19 cellular contexts compared by ENCODE assay signal in the genomic region with DNA sequence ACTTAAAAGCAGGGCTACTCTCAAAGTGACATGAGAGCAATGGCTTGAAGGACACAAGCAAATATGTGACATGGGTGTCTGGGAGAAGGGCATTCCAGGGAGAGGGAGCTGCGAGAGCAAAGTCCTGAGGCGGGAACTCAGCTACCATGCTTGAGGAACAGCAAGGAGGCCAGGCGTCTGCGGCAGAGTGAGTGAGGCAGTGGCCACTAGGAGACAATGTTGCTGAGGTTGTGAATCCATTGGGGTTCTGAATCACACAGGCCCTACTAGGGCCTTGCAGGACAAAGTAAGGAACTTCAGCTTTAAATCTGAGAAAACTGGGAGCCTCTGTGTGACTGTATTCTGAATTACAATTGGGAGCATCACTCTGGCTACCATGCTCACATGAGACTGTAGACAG.
A peak's percentile ranks its signal among the peaks of the same experiment; 100 is the strongest.
DNase-seq lines count a peak whose midpoint lies in the region; ATAC-seq, FAIRE-seq and TF ChIP-seq lines count a peak whose summit lies in the region.
"Had no signal": no experiment of that assay in that cellular context is flagged by ENCODE, and none has a peak within 500 bp of the region (broad histone marks: within the 10 kb centered on the region; RNA-seq: fewer than 3 reads in every experiment).

No MANE protein-coding gene starts in this region.

- TF ChIP-seq CTCF in cardiac muscle cell (IDR thresholded peaks at IDR 0.05; ENCODE audit: low read depth, low read length) (peak; percentile 7), heart left ventricle (IDR thresholded peaks at IDR 0.05) (no peak), GM12878 (IDR thresholded peaks at IDR 0.05 in 2 of 3, conservative IDR thresholded peaks at IDR 0.05 in 1 of 3; ENCODE audit: control insufficient read depth in 2 of 3, extremely low read depth in 1 of 3, insufficient read depth in 1 of 3, low read depth in 3 of 3, low read length in 3 of 3) (no peak), Peyer's patch (IDR thresholded peaks at IDR 0.05) (no peak)

- H3K4me1 ChIP-seq in cardiac muscle cell (ENCODE audit: low read depth) (peaks cover 4% of the 10 kb centered on the region), heart left ventricle (no peaks in the 10 kb centered on the region), GM12878 (ENCODE audit: control insufficient read depth, insufficient read depth, low read length) (no peaks in the 10 kb centered on the region), Peyer's patch (no peaks in the 10 kb centered on the region)
- H3K4me1 ChIP-seq: suprapubic skin had no signal

- BruUV-seq in GM12878 (replicated peaks; lab: Mats Ljungman, UMichigan), result no TSS peak

- no peak for FAIRE-seq in GM12878 (lab: Jason Lieb, UNC)
- FAIRE-seq: GM12892 had no signal

- H4K20me1 ChIP-seq in GM12878 (ENCODE audit: control insufficient read depth, insufficient read depth), result no peaks in the 10 kb centered on the region

- POLR2A ChIA-PET in GM12878 (lab: Charles Lee), result no interaction called here

- DNase-seq in cardiac muscle cell (ENCODE audit: low read depth in 1 of 2, low spot score in 1 of 2) (no peak), heart left ventricle (no peak), GM12878 (ENCODE audit: low read depth, low spot score) (no peak), iPS-NIHi11 (ENCODE audit: low spot score) (peak; percentile 37), Peyer's patch (no peak), germinal center (ENCODE audit: low spot score) (no peak)
- no peak for DNase-seq in stimulated activated CD4-positive, alpha-beta T cell treated with anti-CD3 and anti-CD28 coated beads, Interleukin-15, amount 100 ng/mL, for 24 hours
- DNase-seq: activated CD8-positive, alpha-beta T cell treated with anti-CD3 and anti-CD28 coated beads, Interleukin-2, amount 10 ng/mL, durations not matched to agents 7 days and 5 days; activated effector memory CD4-positive, alpha-beta T cell treated with Interleukin-2 at 50 U/mL for 16 hours; anterior cingulate cortex; CD4-positive, alpha-beta T cell; foreskin fibroblast; KG1; NCI-H1417; stimulated activated CD4-positive, alpha-beta T cell treated with anti-CD3 and anti-CD28 coated beads, Interleukin-12 subunit alpha, Interleukin-12 subunit beta, amount 100 ng/mL, for 4 hours had no signal

- TF ChIP-seq POLR2A in heart left ventricle (IDR thresholded peaks at IDR 0.05), result no peak
- TF ChIP-seq POLR2A in GM12878 (IDR thresholded peaks at IDR 0.05; ENCODE audit: low read depth, low read length), result no peak
- no peak for TF ChIP-seq POLR2A in Peyer's patch (IDR thresholded peaks at IDR 0.05)

- SMC1A ChIA-PET in GM12878 (lab: Charles Lee; ENCODE audit: uncharacterized antibody, unreplicated experiment), result interaction anchor here (0.7 to 5.7 kb wide), 11 partner anchors 10 to 165 kb away, joined by 3 to 25 read pairs (median 5); a partner anchor contains a TSS

- H3K4me3 ChIP-seq in cardiac muscle cell (no peak overlapping the region), heart left ventricle (no peak overlapping the region), GM12878 (no peak overlapping the region), Peyer's patch (no peak overlapping the region)
- H3K4me3 ChIP-seq: SK-N-MC, suprapubic skin had no signal

- H3K4me2 ChIP-seq in GM12878 (ENCODE audit: control insufficient read depth, insufficient read depth), result no peak overlapping the region

- H3K9ac ChIP-seq in GM12878 (ENCODE audit: control insufficient read depth, insufficient read depth, low read length), result no peak overlapping the region

- CTCF ChIA-PET in GM12878 (lab: Yijun Ruan, JAX), result interaction anchor here (0.9 to 3.0 kb wide), 8 partner anchors 9 to 165 kb away, joined by 3 to 11 read pairs (median 4); a partner anchor contains a TSS

- H3K79me2 ChIP-seq in GM12878 (ENCODE audit: control insufficient read depth, insufficient read depth, low read length), result no peaks in the 10 kb centered on the region

- H3K36me3 ChIP-seq in cardiac muscle cell, result no peaks in the 10 kb centered on the region
- H3K36me3 ChIP-seq in heart left ventricle, result no peaks in the 10 kb centered on the region
- no peaks in the 10 kb centered on the region for H3K36me3 ChIP-seq in GM12878 (ENCODE audit: control insufficient read depth in 2 of 2, insufficient read depth in 2 of 2, low read length in 1 of 2)
- no peaks in the 10 kb centered on the region for H3K36me3 ChIP-seq in Peyer's patch
- H3K36me3 ChIP-seq: suprapubic skin had no signal

- no peak for TF ChIP-seq EP300 in GM12878 (IDR thresholded peaks at IDR 0.05; ENCODE audit: borderline replicate concordance in 1 of 2, control insufficient read depth in 1 of 2, low read depth in 2 of 2, low read length in 2 of 2)

- TF ChIP-seq RAD21 in GM12878 (IDR thresholded peaks at IDR 0.05; ENCODE audit: insufficient read depth, low read depth, low read length), result 0 out of 2 replicates have a peak, but pooled peaks have one; percentile 14

- intact Hi-C loops in heart left ventricle (cut with DNase I), result no loop called here
- intact Hi-C loops in GM12878 (cut with micrococcal nuclease; ENCODE audit: unreplicated experiment), result no loop called here

- H3K27ac ChIP-seq in cardiac muscle cell (no peak overlapping the region), heart left ventricle (no peak overlapping the region), GM12878 (ENCODE audit: control insufficient read depth, insufficient read depth) (no peak overlapping the region), Peyer's patch (peak overlapping the region in 1 of 4 donors; percentile 12)
- H3K27ac ChIP-seq: SK-N-MC, suprapubic skin had no signal

- WGBS in heart left ventricle, 4 donors, result 95 to 98% (median 95%) methylated on average over 4 of the region's 4 CpGs
- WGBS in GM12878 (ENCODE audit: insufficient coverage, insufficient replicate concordance, low lambda C conversion rate, missing lambda C conversion rate), result 53% methylated on average over 4 of the region's 4 CpGs

- ATAC-seq in heart left ventricle (no peak), GM12878 (no peak), GM19452 (IDR thresholded peaks at IDR 0.05; ENCODE audit: unreplicated experiment) (no peak)
- ATAC-seq: activated CD8-positive, alpha-beta T cell treated with anti-CD3 and anti-CD28 coated beads, Interleukin-2, amount 10 ng/mL, durations not matched to agents 7 days and 5 days had no signal

- H3K9me3 ChIP-seq in cardiac muscle cell (ENCODE audit: low read depth) (no peaks in the 10 kb centered on the region), heart left ventricle (no peaks in the 10 kb centered on the region), GM12878 (replicated peaks; ENCODE audit: control insufficient read depth, insufficient read depth, low read length) (no peaks in the 10 kb centered on the region), Peyer's patch (no peaks in the 10 kb centered on the region)
- H3K9me3 ChIP-seq: suprapubic skin had no signal

- in situ Hi-C loops in GM12878 (cut with MboI), result no loop called here

- H3K27me3 ChIP-seq in cardiac muscle cell (no peaks in the 10 kb centered on the region), heart left ventricle (no peaks in the 10 kb centered on the region), GM12878 (replicated peaks in 1 of 2; ENCODE audit: control insufficient read depth in 2 of 2, insufficient read depth in 2 of 2, low read length in 1 of 2) (no peaks in the 10 kb centered on the region), Peyer's patch (no peaks in the 10 kb centered on the region)
- H3K27me3 ChIP-seq: suprapubic skin had no signal

- RAD21 ChIA-PET in GM12878 (lab: Charles Lee; ENCODE audit: unreplicated experiment), result interaction anchor here (0.8 to 1.8 kb wide), 4 partner anchors 10 to 144 kb away, joined by 3 to 4 read pairs (median 3); no protein-coding TSS in a partner anchor

- no peak overlapping the region for H2AFZ ChIP-seq in GM12878 (ENCODE audit: control insufficient read depth, low read depth, low read length)

TF ChIP-seq in GM12878, 131 proteins besides CTCF, POLR2A, EP300 and RAD21 (continues in another document):
- TF ChIP-seq NR2C2 (IDR thresholded peaks at IDR 0.05; ENCODE audit: borderline replicate concordance, control insufficient read depth, insufficient read length, low read depth) (no peak), SIN3A (IDR thresholded peaks at IDR 0.05; ENCODE audit: low read depth, low read length) (no peak)
- TF ChIP-seq, protein P1, sequence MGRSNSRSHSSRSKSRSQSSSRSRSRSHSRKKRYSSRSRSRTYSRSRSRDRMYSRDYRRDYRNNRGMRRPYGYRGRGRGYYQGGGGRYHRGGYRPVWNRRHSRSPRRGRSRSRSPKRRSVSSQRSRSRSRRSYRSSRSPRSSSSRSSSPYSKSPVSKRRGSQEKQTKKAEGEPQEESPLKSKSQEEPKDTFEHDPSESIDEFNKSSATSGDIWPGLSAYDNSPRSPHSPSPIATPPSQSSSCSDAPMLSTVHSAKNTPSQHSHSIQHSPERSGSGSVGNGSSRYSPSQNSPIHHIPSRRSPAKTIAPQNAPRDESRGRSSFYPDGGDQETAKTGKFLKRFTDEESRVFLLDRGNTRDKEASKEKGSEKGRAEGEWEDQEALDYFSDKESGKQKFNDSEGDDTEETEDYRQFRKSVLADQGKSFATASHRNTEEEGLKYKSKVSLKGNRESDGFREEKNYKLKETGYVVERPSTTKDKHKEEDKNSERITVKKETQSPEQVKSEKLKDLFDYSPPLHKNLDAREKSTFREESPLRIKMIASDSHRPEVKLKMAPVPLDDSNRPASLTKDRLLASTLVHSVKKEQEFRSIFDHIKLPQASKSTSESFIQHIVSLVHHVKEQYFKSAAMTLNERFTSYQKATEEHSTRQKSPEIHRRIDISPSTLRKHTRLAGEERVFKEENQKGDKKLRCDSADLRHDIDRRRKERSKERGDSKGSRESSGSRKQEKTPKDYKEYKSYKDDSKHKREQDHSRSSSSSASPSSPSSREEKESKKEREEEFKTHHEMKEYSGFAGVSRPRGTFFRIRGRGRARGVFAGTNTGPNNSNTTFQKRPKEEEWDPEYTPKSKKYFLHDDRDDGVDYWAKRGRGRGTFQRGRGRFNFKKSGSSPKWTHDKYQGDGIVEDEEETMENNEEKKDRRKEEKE (IDR thresholded peaks at IDR 0.05), result no peak
- TF ChIP-seq, protein P2, sequence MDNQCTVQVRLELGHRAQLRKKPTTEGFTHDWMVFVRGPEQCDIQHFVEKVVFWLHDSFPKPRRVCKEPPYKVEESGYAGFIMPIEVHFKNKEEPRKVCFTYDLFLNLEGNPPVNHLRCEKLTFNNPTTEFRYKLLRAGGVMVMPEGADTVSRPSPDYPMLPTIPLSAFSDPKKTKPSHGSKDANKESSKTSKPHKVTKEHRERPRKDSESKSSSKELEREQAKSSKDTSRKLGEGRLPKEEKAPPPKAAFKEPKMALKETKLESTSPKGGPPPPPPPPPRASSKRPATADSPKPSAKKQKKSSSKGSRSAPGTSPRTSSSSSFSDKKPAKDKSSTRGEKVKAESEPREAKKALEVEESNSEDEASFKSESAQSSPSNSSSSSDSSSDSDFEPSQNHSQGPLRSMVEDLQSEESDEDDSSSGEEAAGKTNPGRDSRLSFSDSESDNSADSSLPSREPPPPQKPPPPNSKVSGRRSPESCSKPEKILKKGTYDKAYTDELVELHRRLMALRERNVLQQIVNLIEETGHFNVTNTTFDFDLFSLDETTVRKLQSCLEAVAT (IDR thresholded peaks at IDR 0.05), result no peak
